In genomic region chr4:82388405-82388804, GRCh38 we compare ENCODE assay signal across 24 cellular contexts. TPM values are rescaled to one million over a fixed set of nuclear protein-coding genes. Genes with fewer than 3 reads are reported as not detected.
DNase-seq lines count a peak whose midpoint lies in the region; ATAC-seq, FAIRE-seq and TF ChIP-seq lines count a peak whose summit lies in the region.
"Had no signal": no experiment of that assay in that cellular context is flagged by ENCODE, and none has a peak within 500 bp of the region (broad histone marks: within the 10 kb centered on the region; RNA-seq: fewer than 3 reads in every experiment).

No MANE protein-coding gene starts in this region.

- POLR2A ChIA-PET in H1 (lab: Charles Lee; ENCODE audit: partially characterized antibody) (interaction anchor here (0.8 to 4.0 kb wide), 10 partner anchors 8 to 41 kb away, joined by 3 to 24 read pairs (median 4); partner anchors contain the start of genes HNRNPD and HNRNPDL), Caco-2 (lab: Charles Lee) (no interaction called here)

- H3K4me1 ChIP-seq in H1 (replicated peaks in 1 of 4; ENCODE audit: control insufficient read depth in 3 of 4, insufficient read depth in 4 of 4, low read length in 3 of 4) (no peaks in the 10 kb centered on the region), mucosa of descending colon (ENCODE audit: low read depth) (no peaks in the 10 kb centered on the region), Caco-2 (no peaks in the 10 kb centered on the region), vagina (no peaks in the 10 kb centered on the region)
- H3K4me1 ChIP-seq: BLaER1 treated with 17β-estradiol and CSF1 and Interleukin-3, amounts not matched to agents 10 nM and 100 nM; Peyer's patch had no signal

- H3K18ac ChIP-seq in H1 (ENCODE audit: extremely low read depth, low read length): no peak overlapping the region

- H3K27me3 Mint-ChIP-seq in Caco-2 (ENCODE audit: insufficient read depth, unreplicated experiment): no peaks in the 10 kb centered on the region

- no peak overlapping the region for H2BK120ac ChIP-seq in H1 (replicated peaks; ENCODE audit: low read depth, low read length)

- no peak overlapping the region for H2AFZ ChIP-seq in H1 (ENCODE audit: low read length)

- H3K36me3 ChIP-seq in H1 (ENCODE audit: control insufficient read depth in 2 of 4, insufficient read depth in 4 of 4, low read length in 3 of 4): no peaks in the 10 kb centered on the region
- no peaks in the 10 kb centered on the region for H3K36me3 ChIP-seq in mucosa of descending colon (ENCODE audit: low read depth)
- no peaks in the 10 kb centered on the region for H3K36me3 ChIP-seq in Caco-2 (ENCODE audit: control insufficient read depth, insufficient read depth, low read length)
- no peaks in the 10 kb centered on the region for H3K36me3 ChIP-seq in vagina
- H3K36me3 ChIP-seq: Peyer's patch, thoracic aorta had no signal

- H3K79me1 ChIP-seq in H1 (ENCODE audit: low read depth, low read length): no peaks in the 10 kb centered on the region

- WGBS in H1 (ENCODE audit: extremely low coverage in 1 of 2, insufficient coverage in 1 of 2, insufficient read length in 1 of 2, insufficient replicate concordance in 2 of 2, low coverage in 1 of 2, low lambda C conversion rate in 2 of 2, missing lambda C conversion rate in 1 of 2), 2 experiments: 92% methylated on average over 1 of the region's 1 CpG; no CpG with 5 or more reads in 1 of the 2 experiments

- no peak overlapping the region for H4K8ac ChIP-seq in H1 (ENCODE audit: extremely low read depth, insufficient read depth, low read length)

- no peak overlapping the region for H3K27ac Mint-ChIP-seq in Caco-2 (ENCODE audit: unreplicated experiment)

- H3K79me2 ChIP-seq in H1 (ENCODE audit: control insufficient read depth in 1 of 2, insufficient read depth in 2 of 2, low read length in 2 of 2): no peaks in the 10 kb centered on the region

- TF ChIP-seq RAD21 in H1 (IDR thresholded peaks at IDR 0.05 in 1 of 2, conservative IDR thresholded peaks at IDR 0.05 in 1 of 2; ENCODE audit: low read depth in 2 of 2, low read length in 2 of 2): peak; percentile 11 to 30; a peak in 2 of 4 replicates

- peak; percentile 2 for DNase-seq in DMS 273 (lab: John Stamatoyannopoulos, UW; ENCODE audit: unreplicated experiment)
- DNase-seq in DMS 273 treated with DMSO at 0.1 percent for 48 hours (lab: John Stamatoyannopoulos, UW): no peak
- DNase-seq in NB4 (ENCODE audit: low read depth): no peak
- no peak for DNase-seq in H1 (ENCODE audit: low read depth in 1 of 2, low spot score in 2 of 2)
- no peak for DNase-seq in mucosa of descending colon
- DNase-seq in CD1c-positive myeloid dendritic cell (ENCODE audit: extremely low spot score): no peak
- DNase-seq in Caco-2: no peak
- no peak for DNase-seq in vagina (ENCODE audit: extremely low spot score in 2 of 2)
- DNase-seq: 8988T; activated naive CD4-positive, alpha-beta T cell treated with Interleukin-2 at 50 U/mL for 16 hours; activated T-cell treated with anti-CD3 and anti-CD28 coated beads for 4 hours; cerebellar nuclear complex; DMS53; effector CD8-positive, alpha-beta T cell; HCEC 1CT; islet precursor cell; NCI-H1105; NCI-H69; Peyer's patch; stimulated activated CD4-positive, alpha-beta T cell treated with anti-CD3 and anti-CD28 coated beads, Interleukin-12 subunit alpha, Interleukin-12 subunit beta, amount 100 ng/mL, for 4 hours; SW 1271 had no signal

- no TSS peak for BruUV-seq in Caco-2 (replicated peaks; lab: Mats Ljungman, UMichigan)

- TF ChIP-seq POLR2A in NB4 (IDR thresholded peaks at IDR 0.05; ENCODE audit: extremely low read depth, insufficient read length) (no peak), H1 (IDR thresholded peaks at IDR 0.05; ENCODE audit: control extremely low read depth in 1 of 2, low read depth in 2 of 2, low read length in 2 of 2) (no peak), vagina (IDR thresholded peaks at IDR 0.05) (no peak)

- H2BK5ac ChIP-seq in H1 (ENCODE audit: low read depth, low read length): no peak overlapping the region

- no peak overlapping the region for H2BK15ac ChIP-seq in H1 (ENCODE audit: low read length)

- H4K20me1 ChIP-seq in H1 (replicated peaks in 1 of 2; ENCODE audit: control insufficient read depth in 1 of 2, insufficient read depth in 2 of 2, low read length in 2 of 2): no peaks in the 10 kb centered on the region
- H4K20me1 ChIP-seq: BLaER1 treated with 17β-estradiol and CSF1 and Interleukin-3, amounts not matched to agents 10 nM and 100 nM had no signal

- H3K56ac ChIP-seq in H1 (replicated peaks; ENCODE audit: insufficient read length, low read depth, low read length): no peak overlapping the region

- CTCF ChIA-PET in H1 (lab: Charles Lee; ENCODE audit: partially characterized antibody): interaction anchor here (1.1 to 1.8 kb wide), 4 partner anchors 8 to 14 kb away, joined by 3 to 14 read pairs (median 4); partner anchors contain the start of gene HNRNPD
- CTCF ChIA-PET in Caco-2 (lab: Charles Lee): interaction anchor here (1.4 kb wide), 1 partner anchor 28 kb away, joined by 4 read pairs; no protein-coding TSS in a partner anchor

- no peak overlapping the region for H2BK20ac ChIP-seq in H1 (ENCODE audit: low read length)

- intact Hi-C loops in mucosa of descending colon (cut with DNase I, micrococcal nuclease) (no loop called here), Caco-2 (cut with micrococcal nuclease; ENCODE audit: unreplicated experiment) (no loop called here), vagina (cut with DNase I) (no loop called here)

- H3K36me3 Mint-ChIP-seq in Caco-2 (ENCODE audit: insufficient read depth, unreplicated experiment): no peaks in the 10 kb centered on the region

- no peak overlapping the region for H3K27ac ChIP-seq in H1 (ENCODE audit: low read depth, low read length)
- H3K27ac ChIP-seq in vagina: no peak overlapping the region
- H3K27ac ChIP-seq: BLaER1 treated with 17β-estradiol and CSF1 and Interleukin-3, amounts not matched to agents 10 nM and 100 nM; Peyer's patch; thoracic aorta had no signal

- peak; percentile 35 for ATAC-seq in mucosa of descending colon

- no peak overlapping the region for H3K4me3 Mint-ChIP-seq in Caco-2 (ENCODE audit: unreplicated experiment)

- peak; percentile 4 for TF ChIP-seq CTCF in NB4 (IDR thresholded peaks at IDR 0.05; ENCODE audit: low read depth, low read length)
- TF ChIP-seq CTCF in H1 (IDR thresholded peaks at IDR 0.05; ENCODE audit: control extremely low read depth in 1 of 3, insufficient read depth in 1 of 3, low read depth in 1 of 3, low read length in 3 of 3): peak in 2 of 3 experiments; percentile 2 to 14; a peak in 2 of 4 replicates
- no peak for TF ChIP-seq CTCF in mucosa of descending colon (IDR thresholded peaks at IDR 0.05)
- TF ChIP-seq CTCF in Caco-2 (IDR thresholded peaks at IDR 0.05; ENCODE audit: insufficient read depth in 1 of 2, low read depth in 1 of 2, low read length in 1 of 2, severe bottlenecking in 1 of 2, unreplicated experiment in 1 of 2): peak in 1 of 2 experiments; percentile 14
- TF ChIP-seq CTCF in vagina (IDR thresholded peaks at IDR 0.05): no peak

- no peak overlapping the region for H3K9ac ChIP-seq in H1 (replicated peaks in 1 of 4; ENCODE audit: extremely low read depth in 1 of 4, low read depth in 3 of 4, low read length in 3 of 4)
- H3K9ac ChIP-seq: BLaER1 treated with 17β-estradiol and CSF1 and Interleukin-3, amounts not matched to agents 10 nM and 100 nM had no signal

- H2BK12ac ChIP-seq in H1 (ENCODE audit: low read depth, low read length): no peak overlapping the region

- H3K4ac ChIP-seq in H1 (replicated peaks; ENCODE audit: insufficient read length, low read depth, low read length): no peak overlapping the region

- H3K23me2 ChIP-seq in H1 (ENCODE audit: low read depth, low read length): no peaks in the 10 kb centered on the region

- peaks cover 0 to 10% of the 10 kb centered on the region in 2 experiments; a peak in 1 of 4 replicates for H3K9me3 ChIP-seq in H1 (ENCODE audit: insufficient read depth in 2 of 2, low read depth in 1 of 2, low read length in 1 of 2)
- no peaks in the 10 kb centered on the region for H3K9me3 ChIP-seq in mucosa of descending colon
- H3K9me3 ChIP-seq in Caco-2: no peaks in the 10 kb centered on the region
- H3K9me3 ChIP-seq in vagina: no peaks in the 10 kb centered on the region
- H3K9me3 ChIP-seq: Peyer's patch, thoracic aorta had no signal

- H3K14ac ChIP-seq in H1 (ENCODE audit: insufficient read length): no peak overlapping the region

- H4K5ac ChIP-seq in H1 (ENCODE audit: insufficient read length, low read depth, low read length): no peak overlapping the region

- peaks cover 12% of the 10 kb centered on the region for H3K9me3 Mint-ChIP-seq in Caco-2 (ENCODE audit: unreplicated experiment)

- H3K4me1 Mint-ChIP-seq in Caco-2 (ENCODE audit: low read depth, unreplicated experiment): peaks cover 7% of the 10 kb centered on the region

- no peak overlapping the region for H2AK5ac ChIP-seq in H1 (ENCODE audit: low read depth, low read length)

- H3K4me2 ChIP-seq in H1 (ENCODE audit: insufficient read depth in 1 of 2, low read depth in 2 of 2, low read length in 2 of 2): no peak overlapping the region
- H3K4me2 ChIP-seq: BLaER1 treated with 17β-estradiol and CSF1 and Interleukin-3, amounts not matched to agents 10 nM and 100 nM had no signal

- TF ChIP-seq EP300 in H1 (IDR thresholded peaks at IDR 0.05; ENCODE audit: borderline replicate concordance in 1 of 2, low read depth in 2 of 2, low read length in 2 of 2): no peak

- no peak overlapping the region for H3K4me3 ChIP-seq in NB4 (ENCODE audit: low read depth, low read length)
- H3K4me3 ChIP-seq in H1 (ENCODE audit: extremely low read depth in 1 of 4, insufficient read depth in 2 of 4, low read depth in 3 of 4, low read length in 4 of 4): no peak overlapping the region
- H3K4me3 ChIP-seq in mucosa of descending colon: no peak overlapping the region
- no peak overlapping the region for H3K4me3 ChIP-seq in Caco-2 (ENCODE audit: low read depth, low read length)
- no peak overlapping the region for H3K4me3 ChIP-seq in vagina
- H3K4me3 ChIP-seq: BLaER1 treated with 17β-estradiol and CSF1 and Interleukin-3, amounts not matched to agents 10 nM and 100 nM; Peyer's patch; thoracic aorta had no signal

- H4K91ac ChIP-seq in H1 (replicated peaks; ENCODE audit: insufficient read length, low read length): no peak overlapping the region

- no peak overlapping the region for H3K23ac ChIP-seq in H1 (ENCODE audit: insufficient read length)

- FAIRE-seq in H1 (lab: Jason Lieb, UNC): no peak
- FAIRE-seq: GM18507 had no signal

- H3K27me3 ChIP-seq in H1 (replicated peaks in 1 of 4; ENCODE audit: control insufficient read depth in 3 of 4, extremely low read depth in 1 of 4, insufficient read depth in 3 of 4, low read length in 3 of 4) (no peaks in the 10 kb centered on the region), Caco-2 (replicated peaks; ENCODE audit: control insufficient read depth, insufficient read depth, low read length) (no peaks in the 10 kb centered on the region), vagina (no peaks in the 10 kb centered on the region)
- H3K27me3 ChIP-seq: BLaER1 treated with 17β-estradiol and CSF1 and Interleukin-3, amounts not matched to agents 10 nM and 100 nM; Peyer's patch had no signal

RNA-seq across cellular contexts. Expression of gene HNRNPD, which starts 14.6 kb away (rescaled TPM):
- 642 and 646 TPM in 2 replicates for total RNA-seq in H1 (2021; fragmentation: NEBNext Ultra II Directional; extraction: Animal tissue kit (Norgen Biotek cat#: 25700))
- 118 and 144 TPM in 2 replicates for polyA plus RNA-seq in H1 (2011; rRNA removed)
- polyA plus RNA-seq in H1 (2011; cell fraction: cytosol; rRNA removed): 153 TPM
- polyA plus RNA-seq in H1 (2011; cell fraction: nucleus; rRNA removed): 156 TPM
- polyA plus RNA-seq in H1 (2012, experiment 1 of 2): 510 to 581 TPM (median 530 TPM) in 4 replicates
- 265 TPM for polyA plus RNA-seq in H1 (2012, experiment 2 of 2)
- 610 TPM for polyA plus RNA-seq in H1 (2013, experiment 1 of 2)
- 607 TPM for polyA plus RNA-seq in H1 (2013, experiment 2 of 2)
- 33.5 and 37.3 TPM in 2 replicates for polyA minus RNA-seq in H1 (2011; rRNA and poly(A)+ RNA removed)
- 85.3 TPM for polyA minus RNA-seq in H1 (2011; cell fraction: cytosol; rRNA and poly(A)+ RNA removed)
- polyA minus RNA-seq in H1 (2011; cell fraction: nucleus; rRNA and poly(A)+ RNA removed): 102 TPM
- total RNA-seq in mucosa of descending colon: 100 to 1,000 TPM; 120 to 176 (median 172) TPM
- total RNA-seq in Caco-2 (2022): 405 and 408 TPM in 2 replicates
- total RNA-seq in vagina: 91.8 TPM

RNA-seq across cellular contexts. Expression of gene HNRNPDL, which starts 41.9 kb away (rescaled TPM):
- 408 and 411 TPM in 2 replicates for total RNA-seq in H1 (2021; fragmentation: NEBNext Ultra II Directional; extraction: Animal tissue kit (Norgen Biotek cat#: 25700))
- polyA plus RNA-seq in H1 (2011; rRNA removed): 133 and 197 TPM in 2 replicates
- polyA plus RNA-seq in H1 (2011; cell fraction: cytosol; rRNA removed): 371 TPM
- 158 TPM for polyA plus RNA-seq in H1 (2011; cell fraction: nucleus; rRNA removed)
- polyA plus RNA-seq in H1 (2012, experiment 1 of 2): 321 to 400 TPM (median 352 TPM) in 4 replicates
- 68.1 TPM for polyA plus RNA-seq in H1 (2012, experiment 2 of 2)
- 392 TPM for polyA plus RNA-seq in H1 (2013, experiment 1 of 2)
- polyA plus RNA-seq in H1 (2013, experiment 2 of 2): 386 TPM
- 31.2 and 33.1 TPM in 2 replicates for polyA minus RNA-seq in H1 (2011; rRNA and poly(A)+ RNA removed)
- 81.2 TPM for polyA minus RNA-seq in H1 (2011; cell fraction: cytosol; rRNA and poly(A)+ RNA removed)
- polyA minus RNA-seq in H1 (2011; cell fraction: nucleus; rRNA and poly(A)+ RNA removed): 136 TPM
- total RNA-seq in mucosa of descending colon (100 to 1,000 TPM in 2 of 3 donors, 10 to 100 TPM in 1; 84.1 to 186 (median 107) TPM), Caco-2 (2022) (316 and 341 TPM in 2 replicates), vagina (189 TPM)

RNA-seq across cellular contexts. Expression of gene ENOPH1, which starts 42.0 kb away (rescaled TPM):
- total RNA-seq in H1 (2021; fragmentation: NEBNext Ultra II Directional; extraction: Animal tissue kit (Norgen Biotek cat#: 25700)): 83.0 and 89.3 TPM in 2 replicates
- polyA plus RNA-seq in H1 (2011; rRNA removed): 19.7 and 25.1 TPM in 2 replicates
- polyA plus RNA-seq in H1 (2011; cell fraction: cytosol; rRNA removed): 34.9 TPM
- 22.6 TPM for polyA plus RNA-seq in H1 (2011; cell fraction: nucleus; rRNA removed)
- polyA plus RNA-seq in H1 (2012, experiment 1 of 2): 61.7 to 75.0 TPM (median 64.4 TPM) in 4 replicates
- polyA plus RNA-seq in H1 (2012, experiment 2 of 2): 15.3 TPM
- 49.3 TPM for polyA plus RNA-seq in H1 (2013, experiment 1 of 2)
- 49.9 TPM for polyA plus RNA-seq in H1 (2013, experiment 2 of 2)
- polyA minus RNA-seq in H1 (2011; rRNA and poly(A)+ RNA removed): 19.9 and 22.3 TPM in 2 replicates
- 19.0 TPM for polyA minus RNA-seq in H1 (2011; cell fraction: cytosol; rRNA and poly(A)+ RNA removed)
- polyA minus RNA-seq in H1 (2011; cell fraction: nucleus; rRNA and poly(A)+ RNA removed): 23.6 TPM
- total RNA-seq in mucosa of descending colon: 10 to 100 TPM; 15.6 to 22.7 (median 19.9) TPM
- 62.7 and 67.6 TPM in 2 replicates for total RNA-seq in Caco-2 (2022)
- total RNA-seq in vagina: 16.0 TPM

Comparison
In these comparisons a context has a peak if more than half of its experiments do, and no peak if none do; other contexts are left out.
1. CTCF ChIP-seq: peak in NB4 (single experiment) and H1 (2 of 3); none in mucosa of descending colon (single experiment) and vagina (0 of 3).